22 cellular contexts compared by ENCODE assay signal in the genomic region with DNA sequence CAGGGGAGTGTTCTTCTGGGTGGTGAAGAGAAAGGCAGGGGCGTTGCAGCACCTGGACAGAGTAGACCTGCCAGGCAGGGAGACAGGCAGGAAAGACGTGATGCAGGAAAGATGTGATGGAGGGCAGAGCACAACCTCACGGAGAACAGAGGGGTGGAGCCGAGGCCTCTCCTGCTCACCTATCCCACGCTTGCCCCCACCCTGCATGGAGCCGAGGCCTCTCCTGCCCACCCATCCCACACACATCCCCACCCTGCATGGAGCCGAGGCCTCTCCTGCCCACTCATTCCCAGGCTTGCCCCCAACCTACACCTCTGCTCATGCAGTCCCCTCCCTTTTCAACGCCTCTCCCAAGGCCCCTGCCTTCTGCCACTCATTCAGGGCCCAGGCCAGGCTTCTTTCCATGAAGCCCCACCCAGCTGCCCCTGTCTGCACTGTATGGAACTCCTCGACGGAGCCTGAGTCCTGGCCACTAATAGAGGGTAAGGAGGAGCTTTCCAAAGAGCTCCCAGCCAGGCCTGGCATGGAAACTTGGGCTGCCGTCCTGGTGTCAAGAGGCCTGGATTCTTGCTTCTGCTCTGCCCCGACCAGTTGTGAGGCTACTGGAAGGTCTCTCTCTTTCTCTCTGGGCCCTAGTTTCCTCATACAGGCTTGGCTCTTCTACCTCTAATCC. TPM values are rescaled to one million over a fixed set of nuclear protein-coding genes. Genes with fewer than 3 reads are reported as not detected.
A peak's percentile ranks its signal among the peaks of the same experiment; 100 is the strongest.
DNase-seq lines count a peak whose midpoint lies in the region; ATAC-seq and TF ChIP-seq lines count a peak whose summit lies in the region.
"Had no signal": no experiment of that assay in that cellular context is flagged by ENCODE, and none has a peak within 500 bp of the region (broad histone marks: within the 10 kb centered on the region; RNA-seq: fewer than 3 reads in every experiment).

No MANE protein-coding gene starts in this region.

- H3K4me1 ChIP-seq in GM23338 (ENCODE audit: insufficient read depth), result peaks cover 8% of the 10 kb centered on the region; the same call in 1 of the 2 replicates
- H3K4me1 ChIP-seq in naive thymus-derived CD4-positive, alpha-beta T cell (ENCODE audit: control insufficient read depth in 2 of 2, insufficient read depth in 2 of 2, low read length in 2 of 2), result no peaks in the 10 kb centered on the region
- H3K4me1 ChIP-seq in upper lobe of right lung, result no peaks in the 10 kb centered on the region
- H3K4me1 ChIP-seq: SJSA1 had no signal

- H3K4me3 Mint-ChIP-seq in GM23338 (no peak overlapping the region), WTC11 (no peak overlapping the region)
- no peak overlapping the region for H3K4me3 Mint-ChIP-seq in naive thymus-derived CD4-positive, alpha-beta T cell
- H3K4me3 Mint-ChIP-seq: CD4-positive, alpha-beta memory T cell; IgD-negative memory B cell had no signal

- intact Hi-C loops in naive thymus-derived CD4-positive, alpha-beta T cell (cut with micrococcal nuclease), result no loop called here
- intact Hi-C loops in upper lobe of right lung (cut with DNase I), result no loop called here

- no peak overlapping the region for H3K27ac ChIP-seq in GM23338 (ENCODE audit: low read depth)
- no peak overlapping the region for H3K27ac ChIP-seq in naive thymus-derived CD4-positive, alpha-beta T cell (ENCODE audit: low read depth, low read length)
- H3K27ac ChIP-seq in upper lobe of right lung, result no peak overlapping the region
- H3K27ac ChIP-seq: KMS-11, SJSA1 had no signal

- TF ChIP-seq CTCF in GM23338 (conservative IDR thresholded peaks at IDR 0.05; ENCODE audit: low read depth in 2 of 2) (no peak), WTC11 (IDR thresholded peaks at IDR 0.05) (no peak), upper lobe of right lung (IDR thresholded peaks at IDR 0.05) (no peak)

- H3K9me2 ChIP-seq in GM23338 (ENCODE audit: insufficient read depth), result no peaks in the 10 kb centered on the region

- H3K27ac Mint-ChIP-seq in GM23338 (no peak overlapping the region), WTC11 (no peak overlapping the region)
- no peak overlapping the region for H3K27ac Mint-ChIP-seq in naive thymus-derived CD4-positive, alpha-beta T cell
- H3K27ac Mint-ChIP-seq: CD4-positive, alpha-beta memory T cell; IgD-negative memory B cell had no signal

- H3K27me3 Mint-ChIP-seq in GM23338 (ENCODE audit: insufficient read depth, low read depth, poor library complexity) (peaks cover 9% of the 10 kb centered on the region), WTC11 (ENCODE audit: low read depth) (no peaks in the 10 kb centered on the region)
- H3K27me3 Mint-ChIP-seq in naive thymus-derived CD4-positive, alpha-beta T cell, result peaks cover 0 to 10% (median 3%) of the 10 kb centered on the region in 5 donors

- H3K4me2 ChIP-seq in GM23338, result no peak overlapping the region
- H3K4me2 ChIP-seq: KMS-11 had no signal

- H3K4me1 Mint-ChIP-seq in GM23338 (peaks cover 23% of the 10 kb centered on the region), WTC11 (peaks cover 22% of the 10 kb centered on the region)
- H3K4me1 Mint-ChIP-seq in naive thymus-derived CD4-positive, alpha-beta T cell, result no peaks in the 10 kb centered on the region
- H3K4me1 Mint-ChIP-seq: CD4-positive, alpha-beta memory T cell; IgD-negative memory B cell had no signal

- H3K4me3 ChIP-seq in GM23338 (no peak overlapping the region), upper lobe of right lung (no peak overlapping the region)
- no peak overlapping the region for H3K4me3 ChIP-seq in naive thymus-derived CD4-positive, alpha-beta T cell (ENCODE audit: low read length)
- H3K4me3 ChIP-seq: SJSA1 had no signal

- CTCF ChIA-PET in WTC11 (lab: Charles Lee), result interaction anchor here (1.3 to 3.7 kb wide), 4 partner anchors 14 to 296 kb away, joined by 3 to 20 read pairs (median 4); a partner anchor contains a TSS
- CTCF ChIA-PET in naive thymus-derived CD4-positive, alpha-beta T cell (lab: Charles Lee), result interaction anchor here (0.6 kb wide), 1 partner anchor 8 kb away, joined by 3 read pairs; no protein-coding TSS in a partner anchor

- no peaks in the 10 kb centered on the region for H3K36me3 ChIP-seq in GM23338 (ENCODE audit: insufficient read depth)
- no peaks in the 10 kb centered on the region for H3K36me3 ChIP-seq in naive thymus-derived CD4-positive, alpha-beta T cell (ENCODE audit: control insufficient read depth in 2 of 3, insufficient read depth in 3 of 3, low read length in 3 of 3)
- H3K36me3 ChIP-seq in upper lobe of right lung, result no peaks in the 10 kb centered on the region
- H3K36me3 ChIP-seq: SJSA1 had no signal

- H3K9me3 Mint-ChIP-seq in GM23338 (no peaks in the 10 kb centered on the region), WTC11 (no peaks in the 10 kb centered on the region)
- H3K9me3 Mint-ChIP-seq in naive thymus-derived CD4-positive, alpha-beta T cell, result no peaks in the 10 kb centered on the region
- H3K9me3 Mint-ChIP-seq: CD4-positive, alpha-beta memory T cell; IgD-negative memory B cell had no signal

- H3K79me2 ChIP-seq in GM23338 (replicated peaks; ENCODE audit: insufficient read depth), result no peaks in the 10 kb centered on the region

- no peaks in the 10 kb centered on the region for H3F3A ChIP-seq in GM23338 (replicated peaks; ENCODE audit: low read depth)

- H2AFZ ChIP-seq in GM23338, result no peak overlapping the region

- H3K27me3 ChIP-seq in GM23338 (ENCODE audit: insufficient read depth) (no peaks in the 10 kb centered on the region), upper lobe of right lung (no peaks in the 10 kb centered on the region)
- no peaks in the 10 kb centered on the region for H3K27me3 ChIP-seq in naive thymus-derived CD4-positive, alpha-beta T cell (ENCODE audit: control insufficient read depth in 2 of 2, insufficient read depth in 2 of 2, low read length in 2 of 2)
- H3K27me3 ChIP-seq: SJSA1 had no signal

- DNase-seq in GM23338 (ENCODE audit: low spot score), result peak; percentile 26
- no peak for DNase-seq in WTC11 (ENCODE audit: low spot score)
- no peak for DNase-seq in naive thymus-derived CD4-positive, alpha-beta T cell
- no peak for DNase-seq in upper lobe of right lung
- DNase-seq in SHP77 treated with DMSO at 0.1 percent for 48 hours (lab: John Stamatoyannopoulos, UW), result no peak
- DNase-seq in HPDE6-E6E7 (ENCODE audit: extremely low spot score), result no peak
- DNase-seq: CD4-positive, alpha-beta memory T cell; COR-L47; DMS53; HCEC 1CT; MM.1S; NCI-H2029; NCI-H446; NCI-H524 treated with DMSO at 0.1 percent for 48 hours; NCI-H774 had no signal

- no peaks in the 10 kb centered on the region for H4K20me1 ChIP-seq in GM23338 (replicated peaks; ENCODE audit: insufficient read depth)

- POLR2A ChIA-PET in WTC11 (lab: Charles Lee), result interaction anchor here (0.6 kb wide), 1 partner anchor 1134 kb away, joined by 3 read pairs; no protein-coding TSS in a partner anchor
- POLR2A ChIA-PET in naive thymus-derived CD4-positive, alpha-beta T cell (lab: Charles Lee), result no interaction called here

- H3K36me3 Mint-ChIP-seq in GM23338 (ENCODE audit: low read depth) (no peaks in the 10 kb centered on the region), WTC11 (no peaks in the 10 kb centered on the region)
- no peaks in the 10 kb centered on the region for H3K36me3 Mint-ChIP-seq in naive thymus-derived CD4-positive, alpha-beta T cell
- H3K36me3 Mint-ChIP-seq: CD4-positive, alpha-beta memory T cell; IgD-negative memory B cell had no signal

- ATAC-seq in GM23338 (peak; percentile 54), WTC11 (peak; percentile 61), upper lobe of right lung (peak; percentile 26), GM21825 (IDR thresholded peaks at IDR 0.05; ENCODE audit: unreplicated experiment) (no peak)
- ATAC-seq in naive thymus-derived CD4-positive, alpha-beta T cell, result peak; percentile 14

- no peaks in the 10 kb centered on the region for H3K9me3 ChIP-seq in naive thymus-derived CD4-positive, alpha-beta T cell (ENCODE audit: control insufficient read depth in 2 of 3, low read length in 3 of 3)
- no peaks in the 10 kb centered on the region for H3K9me3 ChIP-seq in upper lobe of right lung
- H3K9me3 ChIP-seq: SJSA1 had no signal

TF ChIP-seq in GM23338, 12 proteins besides CTCF, POLR2A, EP300 and RAD21 (continues in another document):
- TF ChIP-seq ZNF114 (CRISPR knock-in tag; IDR thresholded peaks at IDR 0.05), result no peak
- TF ChIP-seq JUNB (IDR thresholded peaks at IDR 0.05; ENCODE audit: unreplicated experiment), result no peak
- TF ChIP-seq CREB1 (CRISPR knock-in tag; IDR thresholded peaks at IDR 0.05; ENCODE audit: low read depth), result no peak
- no peak for TF ChIP-seq NANOG (IDR thresholded peaks at IDR 0.05; ENCODE audit: borderline replicate concordance)
- no peak for TF ChIP-seq EZH2phosphoT487 (IDR thresholded peaks at IDR 0.05; ENCODE audit: unreplicated experiment)

TF ChIP-seq in WTC11, 78 proteins besides CTCF, POLR2A, EP300 and RAD21 (continues in another document):
- TF ChIP-seq ZNF671 (CRISPR knock-in tag; IDR thresholded peaks at IDR 0.05), result no peak
- no peak for TF ChIP-seq TP53 (CRISPR knock-in tag; IDR thresholded peaks at IDR 0.05)
- TF ChIP-seq TCF7 (CRISPR knock-in tag; IDR thresholded peaks at IDR 0.05; ENCODE audit: low read depth), result no peak
- TF ChIP-seq, protein P1, sequence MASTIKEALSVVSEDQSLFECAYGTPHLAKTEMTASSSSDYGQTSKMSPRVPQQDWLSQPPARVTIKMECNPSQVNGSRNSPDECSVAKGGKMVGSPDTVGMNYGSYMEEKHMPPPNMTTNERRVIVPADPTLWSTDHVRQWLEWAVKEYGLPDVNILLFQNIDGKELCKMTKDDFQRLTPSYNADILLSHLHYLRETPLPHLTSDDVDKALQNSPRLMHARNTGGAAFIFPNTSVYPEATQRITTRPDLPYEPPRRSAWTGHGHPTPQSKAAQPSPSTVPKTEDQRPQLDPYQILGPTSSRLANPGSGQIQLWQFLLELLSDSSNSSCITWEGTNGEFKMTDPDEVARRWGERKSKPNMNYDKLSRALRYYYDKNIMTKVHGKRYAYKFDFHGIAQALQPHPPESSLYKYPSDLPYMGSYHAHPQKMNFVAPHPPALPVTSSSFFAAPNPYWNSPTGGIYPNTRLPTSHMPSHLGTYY (CRISPR knock-in tag; IDR thresholded peaks at IDR 0.05), result no peak
- no peak for TF ChIP-seq ESRRA (CRISPR knock-in tag; IDR thresholded peaks at IDR 0.05; ENCODE audit: borderline replicate concordance)
- no peak for TF ChIP-seq IRF2 (CRISPR knock-in tag; IDR thresholded peaks at IDR 0.05; ENCODE audit: borderline replicate concordance, low read depth)
- TF ChIP-seq ZNF138 (CRISPR knock-in tag; conservative IDR thresholded peaks at IDR 0.05), result no peak
- TF ChIP-seq KAT7 (CRISPR knock-in tag; IDR thresholded peaks at IDR 0.05; ENCODE audit: borderline replicate concordance), result no peak
- no peak for TF ChIP-seq RORB (CRISPR knock-in tag; IDR thresholded peaks at IDR 0.05)
- no peak for TF ChIP-seq SMAD3 (CRISPR knock-in tag; IDR thresholded peaks at IDR 0.05; ENCODE audit: borderline replicate concordance)

RNA-seq across cellular contexts. Expression of a gene that starts 32.0 kb away (rescaled TPM):
- total RNA-seq in GM23338 (2014; rRNA removed; shearing (Covaris generic)), result 0.16 and 0.17 TPM in 2 replicates
- polyA plus RNA-seq in GM23338 (2016; fragmentation: Nextera tagmentation; extraction: Ambion mirVana), result 0.23 TPM in 1 of 2 replicates, not detected in the other
- total RNA-seq in WTC11 (2021) (0.35 to 0.64 TPM (median 0.57 TPM) in 3 replicates), upper lobe of right lung (2.7 TPM)
- total RNA-seq in naive thymus-derived CD4-positive, alpha-beta T cell, result 1 to 10 TPM in 1 of 5 experiments, under 1 TPM in 3, not detected in 1; 0.08 to 1.2 (median 0.23) TPM
- polyA plus RNA-seq in naive thymus-derived CD4-positive, alpha-beta T cell, result not detected
- total RNA-seq: CD4-positive, alpha-beta memory T cell; Daoy; G401; H1; SJSA1 had no signal
- polyA plus RNA-seq: CD4-positive, alpha-beta memory T cell; IgD-negative memory B cell had no signal
